Comparison of ENCODE assay signal across 23 cellular contexts in the genomic region with DNA sequence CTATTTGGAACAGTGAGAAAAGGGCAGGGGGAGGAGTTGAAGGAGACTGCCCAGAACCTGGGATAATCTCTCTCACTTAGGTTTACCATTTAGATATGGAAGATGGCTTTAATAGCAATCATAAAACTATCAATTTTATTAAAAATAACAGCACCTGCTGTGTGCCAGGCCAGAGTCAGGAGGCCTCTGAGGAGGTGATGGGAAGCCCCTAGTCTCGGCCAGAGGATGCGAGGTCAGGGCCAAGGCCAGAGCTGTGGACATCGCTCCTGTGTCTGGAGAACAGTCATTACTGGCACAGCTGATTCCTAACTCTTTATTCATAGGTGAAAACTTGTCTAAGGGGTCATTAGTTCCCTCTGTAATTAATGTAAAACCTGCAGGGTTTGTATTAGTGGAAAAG. TPM values are rescaled to one million over a fixed set of nuclear protein-coding genes. Genes with fewer than 3 reads are reported as not detected.
DNase-seq lines count a peak whose midpoint lies in the region; ATAC-seq, FAIRE-seq and TF ChIP-seq lines count a peak whose summit lies in the region.
"Had no signal": no experiment of that assay in that cellular context is flagged by ENCODE, and none has a peak within 500 bp of the region (broad histone marks: within the 10 kb centered on the region; RNA-seq: fewer than 3 reads in every experiment).

No MANE protein-coding gene starts in this region.

- POLR2A ChIA-PET in activated naive CD8-positive, alpha-beta T cell treated with anti-CD3 and anti-CD28 coated beads, Interleukin-2, amount 10 ng/mL, durations not matched to agents 7 days and 5 days (lab: Charles Lee), result no interaction called here

- peaks cover 20% of the 10 kb centered on the region for H3K4me1 Mint-ChIP-seq in activated naive CD8-positive, alpha-beta T cell treated with anti-CD3 and anti-CD28 coated beads, Interleukin-2, amount 10 ng/mL, durations not matched to agents 7 days and 5 days
- peaks cover 28% of the 10 kb centered on the region for H3K4me1 Mint-ChIP-seq in activated naive CD8-positive, alpha-beta T cell treated with anti-CD3 and anti-CD28 coated beads, Interleukin-2, amount 50 U/mL, for 24 hours
- peaks cover 62% of the 10 kb centered on the region for H3K4me1 Mint-ChIP-seq in dendritic cell treated with granulocyte-macrophage colony-stimulating factor and Interleukin-4, amounts not matched to agents 40 ng/mL and 50 ng/mL, for 4 days (ENCODE audit: low read depth)
- peaks cover 68% of the 10 kb centered on the region for H3K4me1 Mint-ChIP-seq in nephron

- DNase-seq in activated naive CD8-positive, alpha-beta T cell treated with anti-CD3 and anti-CD28 coated beads, Interleukin-2, amount 10 ng/mL, durations not matched to agents 7 days and 5 days, result no peak
- no peak for DNase-seq in activated naive CD8-positive, alpha-beta T cell treated with anti-CD3 and anti-CD28 coated beads, Interleukin-2, amount 50 U/mL, for 24 hours
- DNase-seq in D721Med (ENCODE audit: insufficient read length, low spot score) (no peak), NCI-H2029 (lab: John Stamatoyannopoulos, UW) (no peak)
- DNase-seq: Caco-2; CD8-positive, alpha-beta T cell; DMS79 treated with DMSO at 0.1 percent for 48 hours; GF-D8; HCEC 1CT; MM.1S; NCI-H1048; NCI-H1694; NCI-H2081; NCI-H2171; NCI-H226; NCI-H510A; SHP77 had no signal

- FAIRE-seq in D721Med (lab: Jason Lieb, UNC), result no peak
- FAIRE-seq: GM12891, H1 had no signal

- H3K9me3 Mint-ChIP-seq in activated naive CD8-positive, alpha-beta T cell treated with anti-CD3 and anti-CD28 coated beads, Interleukin-2, amount 10 ng/mL, durations not matched to agents 7 days and 5 days, result no peaks in the 10 kb centered on the region
- H3K9me3 Mint-ChIP-seq in activated naive CD8-positive, alpha-beta T cell treated with anti-CD3 and anti-CD28 coated beads, Interleukin-2, amount 50 U/mL, for 24 hours, result no peaks in the 10 kb centered on the region
- no peaks in the 10 kb centered on the region for H3K9me3 Mint-ChIP-seq in dendritic cell treated with granulocyte-macrophage colony-stimulating factor and Interleukin-4, amounts not matched to agents 40 ng/mL and 50 ng/mL, for 4 days
- H3K9me3 Mint-ChIP-seq in nephron, result peaks cover 2% of the 10 kb centered on the region
- H3K9me3 Mint-ChIP-seq: CD8-positive, alpha-beta T cell; IgD-negative memory B cell had no signal

- H3K27me3 Mint-ChIP-seq in activated naive CD8-positive, alpha-beta T cell treated with anti-CD3 and anti-CD28 coated beads, Interleukin-2, amount 10 ng/mL, durations not matched to agents 7 days and 5 days, result no peaks in the 10 kb centered on the region
- no peaks in the 10 kb centered on the region for H3K27me3 Mint-ChIP-seq in activated naive CD8-positive, alpha-beta T cell treated with anti-CD3 and anti-CD28 coated beads, Interleukin-2, amount 50 U/mL, for 24 hours
- no peaks in the 10 kb centered on the region for H3K27me3 Mint-ChIP-seq in dendritic cell treated with granulocyte-macrophage colony-stimulating factor and Interleukin-4, amounts not matched to agents 40 ng/mL and 50 ng/mL, for 4 days
- no peaks in the 10 kb centered on the region for H3K27me3 Mint-ChIP-seq in nephron (ENCODE audit: low read depth)

- peak overlapping the region; percentile 45 for H3K27ac Mint-ChIP-seq in activated naive CD8-positive, alpha-beta T cell treated with anti-CD3 and anti-CD28 coated beads, Interleukin-2, amount 10 ng/mL, durations not matched to agents 7 days and 5 days
- no peak overlapping the region for H3K27ac Mint-ChIP-seq in activated naive CD8-positive, alpha-beta T cell treated with anti-CD3 and anti-CD28 coated beads, Interleukin-2, amount 50 U/mL, for 24 hours
- H3K27ac Mint-ChIP-seq in dendritic cell treated with granulocyte-macrophage colony-stimulating factor and Interleukin-4, amounts not matched to agents 40 ng/mL and 50 ng/mL, for 4 days, result peak overlapping the region; percentile 7
- peak overlapping the region in 2 of 3 experiments; percentile 1 to 77 for H3K27ac Mint-ChIP-seq in nephron
- H3K27ac Mint-ChIP-seq: CD8-positive, alpha-beta T cell had no signal

- intact Hi-C loops in dendritic cell treated with granulocyte-macrophage colony-stimulating factor and Interleukin-4, amounts not matched to agents 40 ng/mL and 50 ng/mL, for 4 days (cut with micrococcal nuclease), result loop anchor here (10.0 kb wide), 2 partner anchors 89 to 159 kb away; no protein-coding TSS in a partner anchor

- H3K4me3 Mint-ChIP-seq in activated naive CD8-positive, alpha-beta T cell treated with anti-CD3 and anti-CD28 coated beads, Interleukin-2, amount 10 ng/mL, durations not matched to agents 7 days and 5 days, result no peak overlapping the region
- no peak overlapping the region for H3K4me3 Mint-ChIP-seq in activated naive CD8-positive, alpha-beta T cell treated with anti-CD3 and anti-CD28 coated beads, Interleukin-2, amount 50 U/mL, for 24 hours
- H3K4me3 Mint-ChIP-seq in dendritic cell treated with granulocyte-macrophage colony-stimulating factor and Interleukin-4, amounts not matched to agents 40 ng/mL and 50 ng/mL, for 4 days, result no peak overlapping the region
- no peak overlapping the region for H3K4me3 Mint-ChIP-seq in nephron
- H3K4me3 Mint-ChIP-seq: CD8-positive, alpha-beta T cell had no signal

- no peaks in the 10 kb centered on the region for H3K36me3 Mint-ChIP-seq in activated naive CD8-positive, alpha-beta T cell treated with anti-CD3 and anti-CD28 coated beads, Interleukin-2, amount 10 ng/mL, durations not matched to agents 7 days and 5 days
- no peaks in the 10 kb centered on the region for H3K36me3 Mint-ChIP-seq in activated naive CD8-positive, alpha-beta T cell treated with anti-CD3 and anti-CD28 coated beads, Interleukin-2, amount 50 U/mL, for 24 hours (ENCODE audit: low read depth)
- H3K36me3 Mint-ChIP-seq in dendritic cell treated with granulocyte-macrophage colony-stimulating factor and Interleukin-4, amounts not matched to agents 40 ng/mL and 50 ng/mL, for 4 days (ENCODE audit: low read depth), result no peaks in the 10 kb centered on the region
- no peaks in the 10 kb centered on the region for H3K36me3 Mint-ChIP-seq in nephron (ENCODE audit: low read depth)
- H3K36me3 Mint-ChIP-seq: CD8-positive, alpha-beta T cell; IgD-negative memory B cell had no signal

- no peak for TF ChIP-seq CTCF in nephron (IDR thresholded peaks at IDR 0.05; ENCODE audit: unreplicated experiment in 3 of 3)
- TF ChIP-seq CTCF in D721Med (IDR thresholded peaks at IDR 0.05; ENCODE audit: insufficient read depth, missing control alignments), result no peak

- no peak for ATAC-seq in activated naive CD8-positive, alpha-beta T cell treated with anti-CD3 and anti-CD28 coated beads, Interleukin-2, amount 10 ng/mL, durations not matched to agents 7 days and 5 days (ENCODE audit: low read depth)
- no peak for ATAC-seq in activated naive CD8-positive, alpha-beta T cell treated with anti-CD3 and anti-CD28 coated beads, Interleukin-2, amount 50 U/mL, for 24 hours
- no peak for ATAC-seq in HG03025 (IDR thresholded peaks at IDR 0.05; ENCODE audit: low FRiP score, unreplicated experiment)
- ATAC-seq: CD8-positive, alpha-beta T cell had no signal

RNA-seq across cellular contexts. Expression of gene IQSEC2, which starts 4.2 kb away (rescaled TPM):
- under 1 TPM; 0.82 to 0.83 TPM for total RNA-seq in activated naive CD8-positive, alpha-beta T cell treated with anti-CD3 and anti-CD28 coated beads, Interleukin-2, amount 10 ng/mL, durations not matched to agents 7 days and 5 days
